1 cellular context compared by ENCODE assay signal in the genomic region with DNA sequence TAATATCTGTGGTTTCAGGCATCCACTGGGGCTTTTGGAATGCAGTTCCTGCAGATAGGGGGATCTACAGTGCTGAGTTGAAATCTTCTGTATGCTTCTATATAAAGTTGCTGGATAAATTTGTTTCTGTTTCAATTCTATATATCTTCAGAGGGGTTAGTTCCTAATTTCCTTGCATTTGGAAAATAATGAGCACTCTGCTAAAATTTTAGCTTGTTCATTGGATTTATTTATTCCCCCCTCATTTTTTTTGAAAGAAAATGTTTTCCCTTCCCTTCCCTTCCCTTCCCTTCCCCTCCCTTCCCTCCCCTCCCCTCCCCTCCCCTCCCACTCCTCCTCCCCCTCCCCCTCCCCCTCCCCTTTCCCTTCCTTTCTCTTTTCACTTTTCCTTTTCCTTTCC.
TF ChIP-seq lines count a peak whose summit lies in the region.

No MANE protein-coding gene starts in this region.

TF ChIP-seq in HepG2, 621 proteins besides CTCF, POLR2A, EP300 and RAD21 (continued from another document):
- TF ChIP-seq, protein P1, sequence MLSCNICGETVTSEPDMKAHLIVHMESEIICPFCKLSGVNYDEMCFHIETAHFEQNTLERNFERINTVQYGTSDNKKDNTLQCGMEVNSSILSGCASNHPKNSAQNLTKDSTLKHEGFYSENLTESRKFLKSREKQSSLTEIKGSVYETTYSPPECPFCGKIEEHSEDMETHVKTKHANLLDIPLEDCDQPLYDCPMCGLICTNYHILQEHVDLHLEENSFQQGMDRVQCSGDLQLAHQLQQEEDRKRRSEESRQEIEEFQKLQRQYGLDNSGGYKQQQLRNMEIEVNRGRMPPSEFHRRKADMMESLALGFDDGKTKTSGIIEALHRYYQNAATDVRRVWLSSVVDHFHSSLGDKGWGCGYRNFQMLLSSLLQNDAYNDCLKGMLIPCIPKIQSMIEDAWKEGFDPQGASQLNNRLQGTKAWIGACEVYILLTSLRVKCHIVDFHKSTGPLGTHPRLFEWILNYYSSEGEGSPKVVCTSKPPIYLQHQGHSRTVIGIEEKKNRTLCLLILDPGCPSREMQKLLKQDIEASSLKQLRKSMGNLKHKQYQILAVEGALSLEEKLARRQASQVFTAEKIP (CRISPR knock-in tag; IDR thresholded peaks at IDR 0.05; ENCODE audit: borderline replicate concordance), result no peak
- no peak for TF ChIP-seq TBX2 (CRISPR knock-in tag; IDR thresholded peaks at IDR 0.05; ENCODE audit: borderline replicate concordance)
